19 cellular contexts compared by ENCODE assay signal in genomic region chr18:56738184-56738583, GRCh38.
A peak's percentile ranks its signal among the peaks of the same experiment; 100 is the strongest.
DNase-seq lines count a peak whose midpoint lies in the region; FAIRE-seq and TF ChIP-seq lines count a peak whose summit lies in the region.
"Had no signal": no experiment of that assay in that cellular context is flagged by ENCODE, and none has a peak within 500 bp of the region (broad histone marks: within the 10 kb centered on the region; RNA-seq: fewer than 3 reads in every experiment).

No MANE protein-coding gene starts in this region.

- POLR2A ChIA-PET in activated CD4-positive, alpha-beta memory T cell treated with anti-CD3 and anti-CD28 coated beads for 36 hours (lab: Charles Lee): no interaction called here

- H3K36me3 Mint-ChIP-seq in activated CD4-positive, alpha-beta memory T cell treated with anti-CD3 and anti-CD28 coated beads for 36 hours: peaks cover 14% of the 10 kb centered on the region

- no peak overlapping the region for H3K4me3 Mint-ChIP-seq in activated CD4-positive, alpha-beta memory T cell treated with anti-CD3 and anti-CD28 coated beads for 36 hours
- H3K4me3 Mint-ChIP-seq: B cell; CD8-positive, alpha-beta T cell; HFFc6 had no signal

- no peaks in the 10 kb centered on the region for H3K27me3 ChIP-seq in SJCRH30
- H3K27me3 ChIP-seq: BLaER1 treated with 17β-estradiol and CSF1 and Interleukin-3, amounts not matched to agents 10 nM and 100 nM had no signal

- peaks cover 5% of the 10 kb centered on the region for H3K4me1 Mint-ChIP-seq in activated CD4-positive, alpha-beta memory T cell treated with anti-CD3 and anti-CD28 coated beads for 36 hours (ENCODE audit: low read depth)
- H3K4me1 Mint-ChIP-seq: B cell had no signal

- no peaks in the 10 kb centered on the region; the same call in 1 of the 2 replicates for H3K36me3 ChIP-seq in SJCRH30

- FAIRE-seq in GM12892 (lab: Jason Lieb, UNC): peak; percentile 38
- FAIRE-seq in GM19239 (lab: Jason Lieb, UNC): no peak

- no peak overlapping the region for H3K27ac ChIP-seq in SJCRH30
- H3K27ac ChIP-seq: BLaER1 treated with 17β-estradiol and CSF1 and Interleukin-3, amounts not matched to agents 10 nM and 100 nM; HL-60 had no signal

- H3K4me3 ChIP-seq in SJCRH30: no peak overlapping the region
- H3K4me3 ChIP-seq: BLaER1 treated with 17β-estradiol and CSF1 and Interleukin-3, amounts not matched to agents 10 nM and 100 nM had no signal

- DNase-seq in Ammon's horn (ENCODE audit: low spot score): peak; percentile 14
- DNase-seq in GM12892 (ENCODE audit: insufficient read length): no peak
- peak; percentile 11 to 36 for DNase-seq in SJCRH30
- peak; percentile 51 for DNase-seq in myocyte (ENCODE audit: low read depth)
- DNase-seq in GM19239 (ENCODE audit: insufficient read length, low spot score): no peak
- DNase-seq in DMS53 (lab: John Stamatoyannopoulos, UW): no peak
- no peak for DNase-seq in activated T-cell treated with anti-CD3 and anti-CD28 coated beads, Interleukin-2, amount 50 U/mL, for 48 hours
- DNase-seq in activated CD4-positive, alpha-beta memory T cell treated with anti-CD3 and anti-CD28 coated beads for 36 hours: no peak
- DNase-seq: 8988T; Calu3; CD8-positive, alpha-beta T cell; DND-41; EL; GOT3; H7; HFFc6 had no signal

- no peak for TF ChIP-seq POLR2A in GM12892 (IDR thresholded peaks at IDR 0.05; ENCODE audit: low read depth, low read length)

- no peaks in the 10 kb centered on the region for H3K27me3 Mint-ChIP-seq in activated CD4-positive, alpha-beta memory T cell treated with anti-CD3 and anti-CD28 coated beads for 36 hours
- H3K27me3 Mint-ChIP-seq: B cell had no signal

- 0 out of 2 replicates have a peak, but pooled peaks cover 4% of the 10 kb centered on the region for H3K4me1 ChIP-seq in SJCRH30
- H3K4me1 ChIP-seq: BLaER1 treated with 17β-estradiol and CSF1 and Interleukin-3, amounts not matched to agents 10 nM and 100 nM had no signal

- H3K27ac Mint-ChIP-seq in activated CD4-positive, alpha-beta memory T cell treated with anti-CD3 and anti-CD28 coated beads for 36 hours: no peak overlapping the region
- H3K27ac Mint-ChIP-seq: B cell; CD8-positive, alpha-beta T cell; HFFc6 had no signal

- intact Hi-C loops in activated CD4-positive, alpha-beta memory T cell treated with anti-CD3 and anti-CD28 coated beads for 36 hours (cut with micrococcal nuclease): no loop called here

- H3K9me3 ChIP-seq in SJCRH30 (replicated peaks): no peaks in the 10 kb centered on the region
- H3K9me3 ChIP-seq: BLaER1 treated with 17β-estradiol and CSF1 and Interleukin-3, amounts not matched to agents 10 nM and 100 nM had no signal

- H3K9me3 Mint-ChIP-seq in activated CD4-positive, alpha-beta memory T cell treated with anti-CD3 and anti-CD28 coated beads for 36 hours: no peaks in the 10 kb centered on the region
- H3K9me3 Mint-ChIP-seq: CD8-positive, alpha-beta T cell; HFFc6 had no signal

- CTCF ChIA-PET in activated CD4-positive, alpha-beta memory T cell treated with anti-CD3 and anti-CD28 coated beads for 36 hours (lab: Charles Lee): no interaction called here

Comparison
In these comparisons a context has a peak if more than half of its experiments do, and no peak if none do; other contexts are left out.
1. DNase-seq: peak in Ammon's horn (single experiment), SJCRH30 (2 of 2) and myocyte (single experiment); none in GM12892 (single experiment), GM19239 (single experiment), DMS53 (single experiment), activated T-cell treated with anti-CD3 and anti-CD28 coated beads, Interleukin-2, amount 50 U/mL, for 48 hours (0 of 2) and activated CD4-positive, alpha-beta memory T cell treated with anti-CD3 and anti-CD28 coated beads for 36 hours (single experiment).